In genomic region chr5:176614805-176615478, GRCh38 we compare ENCODE assay signal across 14 cellular contexts. TPM values are rescaled to one million over a fixed set of nuclear protein-coding genes. Genes with fewer than 3 reads are reported as not detected.
DNase-seq lines count a peak whose midpoint lies in the region; TF ChIP-seq lines count a peak whose summit lies in the region.
"Had no signal": no experiment of that assay in that cellular context is flagged by ENCODE, and none has a peak within 500 bp of the region (broad histone marks: within the 10 kb centered on the region; RNA-seq: fewer than 3 reads in every experiment).

No MANE protein-coding gene starts in this region.

- H3K9me3 ChIP-seq in WERI-Rb-1 (ENCODE audit: severe bottlenecking), result no peaks in the 10 kb centered on the region
- H3K9me3 ChIP-seq: esophagus muscularis mucosa had no signal

- peak; percentile 30 for DNase-seq in DMS 273 treated with DMSO at 0.1 percent for 48 hours (lab: John Stamatoyannopoulos, UW)
- DNase-seq in NCI-H1694 treated with DMSO at 0.1 percent for 48 hours (lab: John Stamatoyannopoulos, UW), result peak; percentile 45
- peak; percentile 37 to 90 for DNase-seq in lung microvascular endothelial cell (ENCODE audit: low read depth in 2 of 2)
- no peak for DNase-seq in SHP77 (lab: John Stamatoyannopoulos, UW)
- DNase-seq in WERI-Rb-1, result no peak
- DNase-seq in NCI-H1105 treated with DMSO at 0.1 percent for 48 hours (lab: John Stamatoyannopoulos, UW), result no peak
- no peak for DNase-seq in NCI-H187 treated with DMSO at 0.1 percent for 48 hours (lab: John Stamatoyannopoulos, UW)
- DNase-seq: activated CD4-positive, CD25-positive, alpha-beta regulatory T cell; activated T-cell treated with anti-CD3 and anti-CD28 coated beads for 4 hours; CD8-positive, alpha-beta T cell; left cardiac atrium had no signal

- no peak for TF ChIP-seq CTCF in brain (conservative IDR thresholded peaks at IDR 0.05)
- no peak for TF ChIP-seq CTCF in WERI-Rb-1 (IDR thresholded peaks at IDR 0.05; ENCODE audit: low read depth, low read length)

- H3K4me3 ChIP-seq in WERI-Rb-1 (ENCODE audit: low read depth, low read length), result no peak overlapping the region
- H3K4me3 ChIP-seq: cardiac muscle cell, esophagus muscularis mucosa had no signal

- peaks cover 0 to 5% (median 0%) of the 10 kb centered on the region in 5 experiments for H3K9me3 Mint-ChIP-seq in brain
- H3K9me3 Mint-ChIP-seq: CD8-positive, alpha-beta T cell had no signal

- H3K27me3 ChIP-seq in WERI-Rb-1 (ENCODE audit: insufficient read depth, low read depth, severe bottlenecking), result no peaks in the 10 kb centered on the region

- H3K36me3 ChIP-seq in WERI-Rb-1, result no peaks in the 10 kb centered on the region
- H3K36me3 ChIP-seq: cardiac muscle cell, esophagus muscularis mucosa had no signal

- H3K27me3 Mint-ChIP-seq in brain, result peaks cover 37% of the 10 kb centered on the region

- no peak overlapping the region for H3K27ac ChIP-seq in WERI-Rb-1
- H3K27ac ChIP-seq: cardiac muscle cell, esophagus muscularis mucosa had no signal

- peaks cover 80% of the 10 kb centered on the region for H3K4me1 Mint-ChIP-seq in brain

- H3K27ac Mint-ChIP-seq in brain, result peak overlapping the region; percentile 23 to 68 (median 62)
- H3K27ac Mint-ChIP-seq: CD8-positive, alpha-beta T cell had no signal

- H3K36me3 Mint-ChIP-seq in brain, result no peaks in the 10 kb centered on the region
- H3K36me3 Mint-ChIP-seq: CD8-positive, alpha-beta T cell had no signal

- H3K4me3 Mint-ChIP-seq in brain, result peak overlapping the region in 3 of 5 experiments; percentile 19 to 35 (median 26)
- H3K4me3 Mint-ChIP-seq: CD8-positive, alpha-beta T cell had no signal

RNA-seq across cellular contexts. Expression of gene GPRIN1, which starts 5.0 kb away (rescaled TPM):
- polyA plus RNA-seq in brain (ENCODE audit: insufficient read depth, low read depth, low replicate concordance), result 86.4 TPM
- total RNA-seq in lung microvascular endothelial cell, result 3.6 and 5.2 TPM in 2 replicates

RNA-seq across cellular contexts. Expression of gene SNCB, which starts 15.4 kb away (rescaled TPM):
- polyA plus RNA-seq in brain (ENCODE audit: insufficient read depth, low read depth, low replicate concordance), result 258 TPM
- 0.99 and 1.1 TPM in 2 replicates for total RNA-seq in lung microvascular endothelial cell
- total RNA-seq: CD8-positive, alpha-beta T cell; esophagus muscularis mucosa had no signal

RNA-seq across cellular contexts. Expression of gene EIF4E1B, which starts 15.5 kb away (rescaled TPM):
- polyA plus RNA-seq in brain (ENCODE audit: insufficient read depth, low read depth, low replicate concordance), result 0.81 TPM
- total RNA-seq in lung microvascular endothelial cell, result not detected in 2 replicates
- total RNA-seq: cardiac muscle cell; CD8-positive, alpha-beta T cell; esophagus muscularis mucosa; left cardiac atrium had no signal
- polyA plus RNA-seq: cardiac muscle cell had no signal

RNA-seq across cellular contexts. Expression of gene TSPAN17, which starts 32.3 kb away (rescaled TPM):
- 24.8 TPM for polyA plus RNA-seq in brain (ENCODE audit: insufficient read depth, low read depth, low replicate concordance)
- total RNA-seq in lung microvascular endothelial cell, result 34.4 and 38.7 TPM in 2 replicates

Comparison
In these comparisons a context has a peak if more than half of its experiments do, and no peak if none do; other contexts are left out.
1. DNase-seq: peak in DMS 273 treated with DMSO at 0.1 percent for 48 hours (single experiment), NCI-H1694 treated with DMSO at 0.1 percent for 48 hours (single experiment) and lung microvascular endothelial cell (2 of 2); none in SHP77 (0 of 2), WERI-Rb-1 (single experiment), NCI-H1105 treated with DMSO at 0.1 percent for 48 hours (single experiment) and NCI-H187 treated with DMSO at 0.1 percent for 48 hours (single experiment).